Comparison of ENCODE assay signal across 8 cellular contexts in genomic region chr5:154701725-154702124, GRCh38. TPM values are rescaled to one million over a fixed set of nuclear protein-coding genes. Genes with fewer than 3 reads are reported as not detected.
DNase-seq lines count a peak whose midpoint lies in the region; ATAC-seq and TF ChIP-seq lines count a peak whose summit lies in the region.
"Not testable (repeated sequence)": the region's sequence is repeated elsewhere in the genome, so short reads cannot be mapped to it uniquely, and the experiment has no call there.

No MANE protein-coding gene starts in this region.

- H3K27ac ChIP-seq in C4-2B (peak overlapping the region; percentile 57), body of pancreas (peak overlapping the region in 2 of 4 donors; percentile 43 to 46), parathyroid adenoma (peak overlapping the region; percentile 93), thyroid gland (peak overlapping the region; percentile 57 to 68 (median 64))
- H3K27ac ChIP-seq in RWPE2 (ENCODE audit: poor library complexity, severe bottlenecking): not testable (repeated sequence)

- peak; percentile 31; the same call in 1 of the 3 replicates for ATAC-seq in RWPE2 (ENCODE audit: low read depth)
- peak; percentile 67 for ATAC-seq in body of pancreas
- ATAC-seq in left cardiac atrium: peak; percentile 34 to 81

- intact Hi-C loops in body of pancreas (cut with DNase I); left cardiac atrium (cut with DNase I); thyroid gland (cut with DNase I): not testable (repeated sequence)

- H3K27me3 ChIP-seq in RWPE2 (ENCODE audit: insufficient read depth, poor library complexity, severe bottlenecking); body of pancreas; parathyroid adenoma (ENCODE audit: control insufficient read depth, insufficient read depth, low read length); thyroid gland: not testable (repeated sequence)

- peak overlapping the region; percentile 47 for H2AFZ ChIP-seq in parathyroid adenoma

- not testable (repeated sequence) for H3K79me2 ChIP-seq in parathyroid adenoma

- WGBS in body of pancreas, 2 donors: 43 to 47% methylated on average over 4 of the region's 4 CpGs
- 78 to 89% methylated on average over 4 of the region's 4 CpGs for WGBS in thyroid gland, 2 donors

- not testable (repeated sequence) for TF ChIP-seq CTCF in C4-2B (conservative IDR thresholded peaks at IDR 0.05); RWPE2 (IDR thresholded peaks at IDR 0.05; ENCODE audit: poor library complexity, severe bottlenecking); body of pancreas (IDR thresholded peaks at IDR 0.05); parathyroid adenoma (IDR thresholded peaks at IDR 0.05); thyroid gland (IDR thresholded peaks at IDR 0.05)

- not testable (repeated sequence) for H3K4me1 ChIP-seq in RWPE2 (ENCODE audit: insufficient read depth, poor library complexity, severe bottlenecking)
- H3K4me1 ChIP-seq in body of pancreas (peaks cover 23% of the 10 kb centered on the region), parathyroid adenoma (peaks cover 35% of the 10 kb centered on the region), thyroid gland (peaks cover 12 to 19% of the 10 kb centered on the region in 2 donors)

- TF ChIP-seq POLR2A in body of pancreas (IDR thresholded peaks at IDR 0.05); thyroid gland (IDR thresholded peaks at IDR 0.05): not testable (repeated sequence)

- not testable (repeated sequence) for H3K4me3 ChIP-seq in RWPE2 (ENCODE audit: severe bottlenecking); body of pancreas; thyroid gland (replicated peaks in 1 of 3)
- peak overlapping the region; percentile 40 for H3K4me3 ChIP-seq in parathyroid adenoma (ENCODE audit: low read depth, low read length)

- H3K9ac ChIP-seq in parathyroid adenoma: not testable (repeated sequence)

- DNase-seq in HT1080 (ENCODE audit: low read depth) (peak; percentile 29), body of pancreas (peak; percentile 40 to 54 (median 45)), islet precursor cell (peak; percentile 75), thyroid gland (peak in 1 of 2 donors; percentile 38)
- DNase-seq in RWPE2 (ENCODE audit: low spot score); left cardiac atrium: not testable (repeated sequence)

- H3K36me3 ChIP-seq in RWPE2 (ENCODE audit: low read depth); body of pancreas (replicated peaks in 1 of 2; ENCODE audit: insufficient read depth in 1 of 2, low read depth in 2 of 2); parathyroid adenoma (ENCODE audit: control insufficient read depth, insufficient read depth, low read length); thyroid gland: not testable (repeated sequence)

- not testable (repeated sequence) for H3K4me2 ChIP-seq in parathyroid adenoma (ENCODE audit: low read length)

- not testable (repeated sequence) for H3K9me3 ChIP-seq in RWPE2 (ENCODE audit: severe bottlenecking); body of pancreas; parathyroid adenoma (ENCODE audit: control insufficient read depth, low read length); thyroid gland

RNA-seq across cellular contexts. Expression of gene LARP1, which starts 53.5 kb away (rescaled TPM):
- 60.2 and 79.1 TPM in 2 replicates for total RNA-seq in HT1080 (2014; rRNA removed; shearing (Covaris generic))
- 71.4 and 76.4 TPM in 2 replicates for polyA plus RNA-seq in HT1080 (2015; cell fraction: cytosol; rRNA removed)
- polyA plus RNA-seq in HT1080 (2015; cell fraction: nucleus; rRNA removed): 120 TPM in 2 replicates
- total RNA-seq in body of pancreas (100 to 1,000 TPM in 1 of 2 donors, 10 to 100 TPM in 1; 96.2 to 151 TPM), left cardiac atrium (100 to 1,000 TPM; 105 to 145 TPM), thyroid gland (100 to 1,000 TPM; 109 to 192 (median 133) TPM)
